1 cellular context compared by ENCODE assay signal in the genomic region with DNA sequence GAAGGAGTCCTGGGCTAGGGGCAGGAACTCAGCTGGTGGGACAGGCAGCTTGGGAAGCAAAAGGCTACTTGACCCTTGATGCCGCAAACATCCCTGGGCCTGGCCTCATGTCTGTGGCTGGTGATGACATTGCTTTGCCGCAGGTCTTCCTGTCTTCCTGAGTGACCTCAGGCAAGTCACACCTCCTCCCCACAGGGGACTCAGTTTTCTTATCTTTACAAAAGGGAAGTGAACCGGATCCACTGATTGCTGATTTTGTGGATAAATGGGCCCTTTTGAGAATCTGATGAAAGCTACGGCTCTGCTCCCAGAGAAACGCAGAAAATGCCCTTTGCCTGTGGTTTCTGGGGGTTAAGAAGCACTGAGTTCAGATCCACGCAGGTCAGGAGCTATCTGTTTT.
TF ChIP-seq lines count a peak whose summit lies in the region.

No MANE protein-coding gene starts in this region.

TF ChIP-seq in K562, 482 proteins besides CTCF, POLR2A, EP300 and RAD21 (continued from another document and continues in another):
- TF ChIP-seq, protein P1, sequence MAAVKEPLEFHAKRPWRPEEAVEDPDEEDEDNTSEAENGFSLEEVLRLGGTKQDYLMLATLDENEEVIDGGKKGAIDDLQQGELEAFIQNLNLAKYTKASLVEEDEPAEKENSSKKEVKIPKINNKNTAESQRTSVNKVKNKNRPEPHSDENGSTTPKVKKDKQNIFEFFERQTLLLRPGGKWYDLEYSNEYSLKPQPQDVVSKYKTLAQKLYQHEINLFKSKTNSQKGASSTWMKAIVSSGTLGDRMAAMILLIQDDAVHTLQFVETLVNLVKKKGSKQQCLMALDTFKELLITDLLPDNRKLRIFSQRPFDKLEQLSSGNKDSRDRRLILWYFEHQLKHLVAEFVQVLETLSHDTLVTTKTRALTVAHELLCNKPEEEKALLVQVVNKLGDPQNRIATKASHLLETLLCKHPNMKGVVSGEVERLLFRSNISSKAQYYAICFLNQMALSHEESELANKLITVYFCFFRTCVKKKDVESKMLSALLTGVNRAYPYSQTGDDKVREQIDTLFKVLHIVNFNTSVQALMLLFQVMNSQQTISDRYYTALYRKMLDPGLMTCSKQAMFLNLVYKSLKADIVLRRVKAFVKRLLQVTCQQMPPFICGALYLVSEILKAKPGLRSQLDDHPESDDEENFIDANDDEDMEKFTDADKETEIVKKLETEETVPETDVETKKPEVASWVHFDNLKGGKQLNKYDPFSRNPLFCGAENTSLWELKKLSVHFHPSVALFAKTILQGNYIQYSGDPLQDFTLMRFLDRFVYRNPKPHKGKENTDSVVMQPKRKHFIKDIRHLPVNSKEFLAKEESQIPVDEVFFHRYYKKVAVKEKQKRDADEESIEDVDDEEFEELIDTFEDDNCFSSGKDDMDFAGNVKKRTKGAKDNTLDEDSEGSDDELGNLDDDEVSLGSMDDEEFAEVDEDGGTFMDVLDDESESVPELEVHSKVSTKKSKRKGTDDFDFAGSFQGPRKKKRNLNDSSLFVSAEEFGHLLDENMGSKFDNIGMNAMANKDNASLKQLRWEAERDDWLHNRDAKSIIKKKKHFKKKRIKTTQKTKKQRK (IDR thresholded peaks at IDR 0.05; ENCODE audit: borderline replicate concordance, low read depth, low read length), result no peak
- TF ChIP-seq, protein P2, sequence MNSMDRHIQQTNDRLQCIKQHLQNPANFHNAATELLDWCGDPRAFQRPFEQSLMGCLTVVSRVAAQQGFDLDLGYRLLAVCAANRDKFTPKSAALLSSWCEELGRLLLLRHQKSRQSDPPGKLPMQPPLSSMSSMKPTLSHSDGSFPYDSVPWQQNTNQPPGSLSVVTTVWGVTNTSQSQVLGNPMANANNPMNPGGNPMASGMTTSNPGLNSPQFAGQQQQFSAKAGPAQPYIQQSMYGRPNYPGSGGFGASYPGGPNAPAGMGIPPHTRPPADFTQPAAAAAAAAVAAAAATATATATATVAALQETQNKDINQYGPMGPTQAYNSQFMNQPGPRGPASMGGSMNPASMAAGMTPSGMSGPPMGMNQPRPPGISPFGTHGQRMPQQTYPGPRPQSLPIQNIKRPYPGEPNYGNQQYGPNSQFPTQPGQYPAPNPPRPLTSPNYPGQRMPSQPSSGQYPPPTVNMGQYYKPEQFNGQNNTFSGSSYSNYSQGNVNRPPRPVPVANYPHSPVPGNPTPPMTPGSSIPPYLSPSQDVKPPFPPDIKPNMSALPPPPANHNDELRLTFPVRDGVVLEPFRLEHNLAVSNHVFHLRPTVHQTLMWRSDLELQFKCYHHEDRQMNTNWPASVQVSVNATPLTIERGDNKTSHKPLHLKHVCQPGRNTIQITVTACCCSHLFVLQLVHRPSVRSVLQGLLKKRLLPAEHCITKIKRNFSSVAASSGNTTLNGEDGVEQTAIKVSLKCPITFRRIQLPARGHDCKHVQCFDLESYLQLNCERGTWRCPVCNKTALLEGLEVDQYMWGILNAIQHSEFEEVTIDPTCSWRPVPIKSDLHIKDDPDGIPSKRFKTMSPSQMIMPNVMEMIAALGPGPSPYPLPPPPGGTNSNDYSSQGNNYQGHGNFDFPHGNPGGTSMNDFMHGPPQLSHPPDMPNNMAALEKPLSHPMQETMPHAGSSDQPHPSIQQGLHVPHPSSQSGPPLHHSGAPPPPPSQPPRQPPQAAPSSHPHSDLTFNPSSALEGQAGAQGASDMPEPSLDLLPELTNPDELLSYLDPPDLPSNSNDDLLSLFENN (IDR thresholded peaks at IDR 0.05; ENCODE audit: low read depth in 2 of 2, low read length in 2 of 2), result no peak
- TF ChIP-seq, protein P3, sequence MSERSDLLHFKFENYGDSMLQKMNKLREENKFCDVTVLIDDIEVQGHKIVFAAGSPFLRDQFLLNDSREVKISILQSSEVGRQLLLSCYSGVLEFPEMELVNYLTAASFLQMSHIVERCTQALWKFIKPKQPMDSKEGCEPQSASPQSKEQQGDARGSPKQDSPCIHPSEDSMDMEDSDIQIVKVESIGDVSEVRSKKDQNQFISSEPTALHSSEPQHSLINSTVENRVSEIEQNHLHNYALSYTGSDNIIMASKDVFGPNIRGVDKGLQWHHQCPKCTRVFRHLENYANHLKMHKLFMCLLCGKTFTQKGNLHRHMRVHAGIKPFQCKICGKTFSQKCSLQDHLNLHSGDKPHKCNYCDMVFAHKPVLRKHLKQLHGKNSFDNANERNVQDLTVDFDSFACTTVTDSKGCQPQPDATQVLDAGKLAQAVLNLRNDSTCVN (CRISPR knock-in tag; IDR thresholded peaks at IDR 0.05), result no peak
- no peak for TF ChIP-seq ILF3 (IDR thresholded peaks at IDR 0.05; ENCODE audit: borderline replicate concordance)
- no peak for TF ChIP-seq RBM39 (optimal IDR thresholded peaks at IDR 0.05; ENCODE audit: low read depth, low read length)
- TF ChIP-seq FOSL1 (tag; conservative IDR thresholded peaks at IDR 0.05), result peak; percentile 57
- TF ChIP-seq POLR2B (IDR thresholded peaks at IDR 0.05; ENCODE audit: low read depth, partially characterized antibody), result no peak
- TF ChIP-seq, protein P4, sequence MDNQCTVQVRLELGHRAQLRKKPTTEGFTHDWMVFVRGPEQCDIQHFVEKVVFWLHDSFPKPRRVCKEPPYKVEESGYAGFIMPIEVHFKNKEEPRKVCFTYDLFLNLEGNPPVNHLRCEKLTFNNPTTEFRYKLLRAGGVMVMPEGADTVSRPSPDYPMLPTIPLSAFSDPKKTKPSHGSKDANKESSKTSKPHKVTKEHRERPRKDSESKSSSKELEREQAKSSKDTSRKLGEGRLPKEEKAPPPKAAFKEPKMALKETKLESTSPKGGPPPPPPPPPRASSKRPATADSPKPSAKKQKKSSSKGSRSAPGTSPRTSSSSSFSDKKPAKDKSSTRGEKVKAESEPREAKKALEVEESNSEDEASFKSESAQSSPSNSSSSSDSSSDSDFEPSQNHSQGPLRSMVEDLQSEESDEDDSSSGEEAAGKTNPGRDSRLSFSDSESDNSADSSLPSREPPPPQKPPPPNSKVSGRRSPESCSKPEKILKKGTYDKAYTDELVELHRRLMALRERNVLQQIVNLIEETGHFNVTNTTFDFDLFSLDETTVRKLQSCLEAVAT (IDR thresholded peaks at IDR 0.05), result no peak
- no peak for TF ChIP-seq SIN3A (IDR thresholded peaks at IDR 0.05; ENCODE audit: borderline replicate concordance in 2 of 2, control insufficient read depth in 1 of 2, low read depth in 2 of 2, low read length in 2 of 2)
- TF ChIP-seq RBFOX2 (IDR thresholded peaks at IDR 0.05; ENCODE audit: low read depth, low read length), result no peak
- TF ChIP-seq, protein P5, sequence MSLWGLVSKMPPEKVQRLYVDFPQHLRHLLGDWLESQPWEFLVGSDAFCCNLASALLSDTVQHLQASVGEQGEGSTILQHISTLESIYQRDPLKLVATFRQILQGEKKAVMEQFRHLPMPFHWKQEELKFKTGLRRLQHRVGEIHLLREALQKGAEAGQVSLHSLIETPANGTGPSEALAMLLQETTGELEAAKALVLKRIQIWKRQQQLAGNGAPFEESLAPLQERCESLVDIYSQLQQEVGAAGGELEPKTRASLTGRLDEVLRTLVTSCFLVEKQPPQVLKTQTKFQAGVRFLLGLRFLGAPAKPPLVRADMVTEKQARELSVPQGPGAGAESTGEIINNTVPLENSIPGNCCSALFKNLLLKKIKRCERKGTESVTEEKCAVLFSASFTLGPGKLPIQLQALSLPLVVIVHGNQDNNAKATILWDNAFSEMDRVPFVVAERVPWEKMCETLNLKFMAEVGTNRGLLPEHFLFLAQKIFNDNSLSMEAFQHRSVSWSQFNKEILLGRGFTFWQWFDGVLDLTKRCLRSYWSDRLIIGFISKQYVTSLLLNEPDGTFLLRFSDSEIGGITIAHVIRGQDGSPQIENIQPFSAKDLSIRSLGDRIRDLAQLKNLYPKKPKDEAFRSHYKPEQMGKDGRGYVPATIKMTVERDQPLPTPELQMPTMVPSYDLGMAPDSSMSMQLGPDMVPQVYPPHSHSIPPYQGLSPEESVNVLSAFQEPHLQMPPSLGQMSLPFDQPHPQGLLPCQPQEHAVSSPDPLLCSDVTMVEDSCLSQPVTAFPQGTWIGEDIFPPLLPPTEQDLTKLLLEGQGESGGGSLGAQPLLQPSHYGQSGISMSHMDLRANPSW (CRISPR knock-in tag; IDR thresholded peaks at IDR 0.05), result no peak
- TF ChIP-seq ZKSCAN3 (CRISPR knock-in tag; IDR thresholded peaks at IDR 0.05), result no peak
- no peak for TF ChIP-seq CHCHD3 (CRISPR knock-in tag; IDR thresholded peaks at IDR 0.05)
- TF ChIP-seq RFX7 (CRISPR knock-in tag; IDR thresholded peaks at IDR 0.05), result no peak
- TF ChIP-seq SMAD2 (IDR thresholded peaks at IDR 0.05; ENCODE audit: low read depth, low read length), result no peak
- TF ChIP-seq HDGF (IDR thresholded peaks at IDR 0.05), result no peak
- TF ChIP-seq, protein P6, sequence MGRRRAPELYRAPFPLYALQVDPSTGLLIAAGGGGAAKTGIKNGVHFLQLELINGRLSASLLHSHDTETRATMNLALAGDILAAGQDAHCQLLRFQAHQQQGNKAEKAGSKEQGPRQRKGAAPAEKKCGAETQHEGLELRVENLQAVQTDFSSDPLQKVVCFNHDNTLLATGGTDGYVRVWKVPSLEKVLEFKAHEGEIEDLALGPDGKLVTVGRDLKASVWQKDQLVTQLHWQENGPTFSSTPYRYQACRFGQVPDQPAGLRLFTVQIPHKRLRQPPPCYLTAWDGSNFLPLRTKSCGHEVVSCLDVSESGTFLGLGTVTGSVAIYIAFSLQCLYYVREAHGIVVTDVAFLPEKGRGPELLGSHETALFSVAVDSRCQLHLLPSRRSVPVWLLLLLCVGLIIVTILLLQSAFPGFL (CRISPR knock-in tag; IDR thresholded peaks at IDR 0.05), result no peak
- TF ChIP-seq SNRNP70 (optimal IDR thresholded peaks at IDR 0.05; ENCODE audit: low read depth, low read length), result no peak
- TF ChIP-seq, protein P7, sequence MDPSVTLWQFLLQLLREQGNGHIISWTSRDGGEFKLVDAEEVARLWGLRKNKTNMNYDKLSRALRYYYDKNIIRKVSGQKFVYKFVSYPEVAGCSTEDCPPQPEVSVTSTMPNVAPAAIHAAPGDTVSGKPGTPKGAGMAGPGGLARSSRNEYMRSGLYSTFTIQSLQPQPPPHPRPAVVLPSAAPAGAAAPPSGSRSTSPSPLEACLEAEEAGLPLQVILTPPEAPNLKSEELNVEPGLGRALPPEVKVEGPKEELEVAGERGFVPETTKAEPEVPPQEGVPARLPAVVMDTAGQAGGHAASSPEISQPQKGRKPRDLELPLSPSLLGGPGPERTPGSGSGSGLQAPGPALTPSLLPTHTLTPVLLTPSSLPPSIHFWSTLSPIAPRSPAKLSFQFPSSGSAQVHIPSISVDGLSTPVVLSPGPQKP (CRISPR knock-in tag; IDR thresholded peaks at IDR 0.05), result no peak
- TF ChIP-seq ZNF696 (CRISPR knock-in tag; conservative IDR thresholded peaks at IDR 0.05), result no peak
- TF ChIP-seq, protein P8, sequence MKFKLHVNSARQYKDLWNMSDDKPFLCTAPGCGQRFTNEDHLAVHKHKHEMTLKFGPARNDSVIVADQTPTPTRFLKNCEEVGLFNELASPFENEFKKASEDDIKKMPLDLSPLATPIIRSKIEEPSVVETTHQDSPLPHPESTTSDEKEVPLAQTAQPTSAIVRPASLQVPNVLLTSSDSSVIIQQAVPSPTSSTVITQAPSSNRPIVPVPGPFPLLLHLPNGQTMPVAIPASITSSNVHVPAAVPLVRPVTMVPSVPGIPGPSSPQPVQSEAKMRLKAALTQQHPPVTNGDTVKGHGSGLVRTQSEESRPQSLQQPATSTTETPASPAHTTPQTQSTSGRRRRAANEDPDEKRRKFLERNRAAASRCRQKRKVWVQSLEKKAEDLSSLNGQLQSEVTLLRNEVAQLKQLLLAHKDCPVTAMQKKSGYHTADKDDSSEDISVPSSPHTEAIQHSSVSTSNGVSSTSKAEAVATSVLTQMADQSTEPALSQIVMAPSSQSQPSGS (CRISPR knock-in tag; IDR thresholded peaks at IDR 0.05), result no peak
- TF ChIP-seq TBP (optimal IDR thresholded peaks at IDR 0.05; ENCODE audit: low read depth, low read length), result no peak
- peak; percentile 48 to 72 for TF ChIP-seq KDM1A (IDR thresholded peaks at IDR 0.05)
- no peak for TF ChIP-seq ZNF780A (CRISPR knock-in tag; IDR thresholded peaks at IDR 0.05)
- TF ChIP-seq NCOA1 (IDR thresholded peaks at IDR 0.05; ENCODE audit: low read depth), result no peak
- no peak for TF ChIP-seq LCOR (CRISPR knock-in tag; IDR thresholded peaks at IDR 0.05)
- TF ChIP-seq NCOA6 (IDR thresholded peaks at IDR 0.05), result no peak
- TF ChIP-seq, protein P9, sequence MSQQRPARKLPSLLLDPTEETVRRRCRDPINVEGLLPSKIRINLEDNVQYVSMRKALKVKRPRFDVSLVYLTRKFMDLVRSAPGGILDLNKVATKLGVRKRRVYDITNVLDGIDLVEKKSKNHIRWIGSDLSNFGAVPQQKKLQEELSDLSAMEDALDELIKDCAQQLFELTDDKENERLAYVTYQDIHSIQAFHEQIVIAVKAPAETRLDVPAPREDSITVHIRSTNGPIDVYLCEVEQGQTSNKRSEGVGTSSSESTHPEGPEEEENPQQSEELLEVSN (IDR thresholded peaks at IDR 0.05; ENCODE audit: borderline replicate concordance in 1 of 2, extremely low read depth in 1 of 2, insufficient read depth in 1 of 2, insufficient read length in 1 of 2, low read depth in 1 of 2, low read length in 1 of 2, poor library complexity in 1 of 2, severe bottlenecking in 1 of 2), result no peak
- TF ChIP-seq ADNP (tag; IDR thresholded peaks at IDR 0.05), result no peak
- TF ChIP-seq, protein P10, sequence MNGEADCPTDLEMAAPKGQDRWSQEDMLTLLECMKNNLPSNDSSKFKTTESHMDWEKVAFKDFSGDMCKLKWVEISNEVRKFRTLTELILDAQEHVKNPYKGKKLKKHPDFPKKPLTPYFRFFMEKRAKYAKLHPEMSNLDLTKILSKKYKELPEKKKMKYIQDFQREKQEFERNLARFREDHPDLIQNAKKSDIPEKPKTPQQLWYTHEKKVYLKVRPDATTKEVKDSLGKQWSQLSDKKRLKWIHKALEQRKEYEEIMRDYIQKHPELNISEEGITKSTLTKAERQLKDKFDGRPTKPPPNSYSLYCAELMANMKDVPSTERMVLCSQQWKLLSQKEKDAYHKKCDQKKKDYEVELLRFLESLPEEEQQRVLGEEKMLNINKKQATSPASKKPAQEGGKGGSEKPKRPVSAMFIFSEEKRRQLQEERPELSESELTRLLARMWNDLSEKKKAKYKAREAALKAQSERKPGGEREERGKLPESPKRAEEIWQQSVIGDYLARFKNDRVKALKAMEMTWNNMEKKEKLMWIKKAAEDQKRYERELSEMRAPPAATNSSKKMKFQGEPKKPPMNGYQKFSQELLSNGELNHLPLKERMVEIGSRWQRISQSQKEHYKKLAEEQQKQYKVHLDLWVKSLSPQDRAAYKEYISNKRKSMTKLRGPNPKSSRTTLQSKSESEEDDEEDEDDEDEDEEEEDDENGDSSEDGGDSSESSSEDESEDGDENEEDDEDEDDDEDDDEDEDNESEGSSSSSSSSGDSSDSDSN (IDR thresholded peaks at IDR 0.05; ENCODE audit: borderline replicate concordance in 1 of 2, low read depth in 2 of 2, low read length in 2 of 2), result no peak
